8 cellular contexts compared by ENCODE assay signal in the genomic region with DNA sequence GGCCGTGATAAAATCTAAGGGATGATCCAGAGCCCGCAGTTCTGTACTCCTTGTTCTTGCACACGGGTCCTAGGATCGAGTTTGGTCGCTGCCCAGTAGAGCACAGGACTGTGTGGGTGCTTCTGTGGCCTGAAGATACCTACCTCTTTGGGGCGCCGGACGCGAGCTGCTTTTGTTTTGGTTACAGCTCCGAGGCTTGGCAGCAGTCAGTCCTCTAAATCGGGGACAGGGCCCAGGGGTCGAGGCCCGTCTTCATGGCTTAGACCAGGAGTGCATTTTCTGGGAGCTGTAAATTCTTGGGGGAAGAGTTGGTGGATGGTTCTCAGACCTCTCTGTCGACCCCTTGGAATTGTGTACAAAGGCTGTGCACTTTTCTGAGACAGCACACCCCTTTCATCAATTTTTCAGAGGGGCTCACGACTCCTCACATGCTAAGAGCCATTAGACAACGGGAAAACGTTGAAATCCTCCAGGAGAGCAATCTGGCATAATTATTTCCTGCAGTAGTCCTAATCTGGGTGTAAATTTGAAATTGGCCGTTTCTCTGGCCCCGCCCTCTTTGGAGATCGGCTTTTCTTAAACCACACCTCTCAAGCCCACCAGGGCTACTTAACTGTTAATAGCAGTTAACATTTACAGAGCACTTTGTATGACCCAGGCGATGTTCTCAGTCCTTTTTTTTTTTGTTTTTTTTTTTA. TPM values are rescaled to one million over a fixed set of nuclear protein-coding genes. Genes with fewer than 3 reads are reported as not detected.
DNase-seq lines count a peak whose midpoint lies in the region; ATAC-seq and TF ChIP-seq lines count a peak whose summit lies in the region.

No MANE protein-coding gene starts in this region.

- peak overlapping the region; percentile 36 to 78 for H3K27ac ChIP-seq in esophagus (ENCODE audit: low read depth in 2 of 2, low read length in 1 of 2)
- H3K27ac ChIP-seq in muscle layer of duodenum (ENCODE audit: low read length): peak overlapping the region; percentile 87
- peak overlapping the region; percentile 75 to 95 for H3K27ac ChIP-seq in uterus

- H3K9me3 ChIP-seq in esophagus (ENCODE audit: control insufficient read depth in 2 of 2, insufficient read depth in 1 of 2, low read depth in 1 of 2, low read length in 1 of 2): no peaks in the 10 kb centered on the region
- no peaks in the 10 kb centered on the region for H3K9me3 ChIP-seq in muscle layer of duodenum (ENCODE audit: control insufficient read depth in 1 of 2, low read length in 2 of 2)
- no peaks in the 10 kb centered on the region for H3K9me3 ChIP-seq in uterus

- intact Hi-C loops in uterus (cut with DNase I; ENCODE audit: low total_unique reads): no loop called here

- peak; percentile 4 for ATAC-seq in HG02870 (IDR thresholded peaks at IDR 0.05; ENCODE audit: unreplicated experiment)

- WGBS in esophagus, 2 donors: 1% methylated on average over 21 of the region's 21 CpGs

- TF ChIP-seq CTCF in uterus (IDR thresholded peaks at IDR 0.05): no peak

- peak; percentile 42 to 58 for DNase-seq in NCI-H2081 (lab: John Stamatoyannopoulos, UW)
- no peak for DNase-seq in NCI-H2081 treated with DMSO at 0.1 percent for 48 hours (lab: John Stamatoyannopoulos, UW)
- DNase-seq in NCI-H345 (lab: John Stamatoyannopoulos, UW): peak; percentile 37
- DNase-seq in activated T-cell treated with anti-CD3 and anti-CD28 coated beads for 1 hour (ENCODE audit: low read depth): peak; percentile 25
- peak; percentile 20 to 26 for DNase-seq in uterus

- H3K27me3 ChIP-seq in esophagus (ENCODE audit: control insufficient read depth in 1 of 2, insufficient read depth in 2 of 2, low read length in 2 of 2) (no peaks in the 10 kb centered on the region), muscle layer of duodenum (ENCODE audit: low read depth, low read length) (no peaks in the 10 kb centered on the region), uterus (no peaks in the 10 kb centered on the region)

- TF ChIP-seq POLR2A in uterus (IDR thresholded peaks at IDR 0.05): no peak

- H3K36me3 ChIP-seq in esophagus (ENCODE audit: control insufficient read depth in 2 of 2, insufficient read depth in 2 of 2, low read length in 1 of 2): no peaks in the 10 kb centered on the region
- H3K36me3 ChIP-seq in muscle layer of duodenum (ENCODE audit: control insufficient read depth in 1 of 2, insufficient read depth in 2 of 2, low read length in 2 of 2): peaks cover 0 to 18% of the 10 kb centered on the region in 2 donors
- no peaks in the 10 kb centered on the region for H3K36me3 ChIP-seq in uterus

- H3K4me3 ChIP-seq in esophagus (ENCODE audit: low read depth in 1 of 2, low read length in 2 of 2) (peak overlapping the region; percentile 76 to 86), muscle layer of duodenum (ENCODE audit: low read depth in 1 of 2, low read length in 2 of 2) (peak overlapping the region; percentile 90 to 99), uterus (peak overlapping the region; percentile 55 to 75)

- no peaks in the 10 kb centered on the region for H3K4me1 ChIP-seq in esophagus (ENCODE audit: control insufficient read depth in 2 of 2, insufficient read depth in 2 of 2, low read length in 1 of 2)
- H3K4me1 ChIP-seq in muscle layer of duodenum (ENCODE audit: control insufficient read depth in 1 of 2, insufficient read depth in 2 of 2, low read length in 2 of 2): peaks cover 6 to 11% of the 10 kb centered on the region in 2 donors
- no peaks in the 10 kb centered on the region for H3K4me1 ChIP-seq in uterus

RNA-seq across cellular contexts. Expression of gene CEP97, which starts 0.9 kb away (rescaled TPM):
- 1 to 10 TPM in 1 of 2 donors, under 1 TPM in 1; 0.94 to 1.1 TPM for polyA plus RNA-seq in esophagus
- total RNA-seq in uterus: 10 to 100 TPM in 3 of 4 donors, 1 to 10 TPM in 1; 5.1 to 39.5 (median 17.0) TPM

RNA-seq across cellular contexts. Expression of gene RPL24, which starts 38.8 kb away (rescaled TPM):
- polyA plus RNA-seq in esophagus: 1,000 to 10,000 TPM; 1,475 to 2,292 TPM
- total RNA-seq in uterus: 1,000 to 10,000 TPM; 1,386 to 3,757 (median 1,892) TPM

RNA-seq across cellular contexts. Expression of gene ZBTB11, which starts 48.4 kb away (rescaled TPM):
- polyA plus RNA-seq in esophagus: 1 to 10 TPM; 5.0 to 6.7 TPM
- 10 to 100 TPM; 16.1 to 42.0 (median 25.7) TPM for total RNA-seq in uterus

RNA-seq across cellular contexts. Expression of gene NXPE3, which starts 53.7 kb away (rescaled TPM):
- polyA plus RNA-seq in esophagus: 1 to 10 TPM in 1 of 2 donors, under 1 TPM in 1; 0.94 to 1.8 TPM
- 10 to 100 TPM in 2 of 4 donors, 1 to 10 TPM in 2; 3.1 to 26.0 (median 10.3) TPM for total RNA-seq in uterus
